Comparison of ENCODE assay signal across 15 cellular contexts in the genomic region with DNA sequence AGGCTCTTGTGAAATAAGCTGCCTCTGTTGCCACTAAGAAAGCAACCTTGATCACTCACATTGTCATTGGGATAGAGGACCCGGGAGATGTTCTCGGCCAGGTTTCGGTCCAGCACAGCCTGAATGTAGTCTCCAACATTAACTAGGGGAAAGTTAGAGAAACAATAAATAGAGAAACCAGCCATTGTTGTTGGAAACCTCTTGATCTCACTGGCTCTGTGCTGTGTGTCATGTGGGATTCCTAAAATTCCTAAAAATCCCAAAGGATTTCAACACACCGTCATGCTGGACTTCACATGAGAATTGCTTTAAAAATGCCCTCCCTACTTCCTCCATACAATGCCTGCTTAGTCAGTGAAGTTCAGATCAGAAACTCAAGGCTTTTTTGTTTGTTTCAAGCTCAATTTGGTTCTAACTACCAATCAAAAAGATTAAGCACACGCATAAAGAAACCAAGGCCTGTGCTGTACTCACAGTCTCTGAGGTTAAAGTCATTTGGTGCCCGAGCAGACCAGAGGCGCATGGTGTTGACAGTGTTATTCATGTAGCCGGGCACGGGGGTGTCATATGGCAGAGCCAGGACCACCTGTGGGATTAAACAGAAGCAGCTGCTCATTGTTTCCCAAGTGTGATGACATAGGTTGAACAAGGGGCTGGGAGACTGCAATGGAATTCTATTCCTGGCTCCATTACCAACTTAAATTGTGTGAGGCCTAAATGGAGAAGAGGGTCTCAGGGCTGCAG. TPM values are rescaled to one million over a fixed set of nuclear protein-coding genes. Genes with fewer than 3 reads are reported as not detected.
DNase-seq lines count a peak whose midpoint lies in the region; ATAC-seq and TF ChIP-seq lines count a peak whose summit lies in the region.
"Had no signal": no experiment of that assay in that cellular context is flagged by ENCODE, and none has a peak within 500 bp of the region (broad histone marks: within the 10 kb centered on the region; RNA-seq: fewer than 3 reads in every experiment).

No MANE protein-coding gene starts in this region.

- DNase-seq in DMS 273 (lab: John Stamatoyannopoulos, UW; ENCODE audit: unreplicated experiment) = peak; percentile 21
- DNase-seq in DMS 273 treated with DMSO at 0.1 percent for 48 hours (lab: John Stamatoyannopoulos, UW) = no peak
- peak; percentile 65 to 88 for DNase-seq in SJSA1 (ENCODE audit: low read depth in 1 of 2, low spot score in 2 of 2)
- peak; percentile 87 for DNase-seq in fibroblast of villous mesenchyme (ENCODE audit: low read depth)
- DNase-seq in smooth muscle cell (lab: John Stamatoyannopoulos, UW; ENCODE audit: unreplicated experiment) = no peak
- DNase-seq in caudate nucleus (lab: John Stamatoyannopoulos, UW) = no peak
- no peak for DNase-seq in activated effector memory CD4-positive, alpha-beta T cell treated with Interleukin-2 at 50 U/mL for 16 hours
- DNase-seq: activated CD4-positive, CD25-positive, alpha-beta regulatory T cell; activated naive CD8-positive, alpha-beta T cell treated with anti-CD3 and anti-CD28 coated beads, Interleukin-2, amount 10 ng/mL, durations not matched to agents 7 days and 5 days; H7; NCI-H774; sigmoid colon had no signal

- H3K9me3 ChIP-seq in SJSA1 (replicated peaks) = no peaks in the 10 kb centered on the region
- H3K9me3 ChIP-seq in smooth muscle cell (replicated peaks; ENCODE audit: low read depth) = no peaks in the 10 kb centered on the region
- H3K9me3 ChIP-seq: sigmoid colon had no signal

- no peaks in the 10 kb centered on the region for H3F3A ChIP-seq in smooth muscle cell (ENCODE audit: low read depth)

- H3K36me3 ChIP-seq in SJSA1 (peaks cover 4% of the 10 kb centered on the region), smooth muscle cell (ENCODE audit: low read depth) (no peaks in the 10 kb centered on the region)

- H3K27me3 ChIP-seq in SJSA1 (replicated peaks) (no peaks in the 10 kb centered on the region), smooth muscle cell (ENCODE audit: low read depth) (no peaks in the 10 kb centered on the region)
- H3K27me3 ChIP-seq: sigmoid colon had no signal

- H4K20me1 ChIP-seq in smooth muscle cell (ENCODE audit: low read depth) = no peaks in the 10 kb centered on the region

- no peak overlapping the region for H2AFZ ChIP-seq in smooth muscle cell (ENCODE audit: low read depth)

- peak overlapping the region; percentile 93 for H3K27ac ChIP-seq in SJSA1
- peak overlapping the region; percentile 40 for H3K27ac ChIP-seq in smooth muscle cell (ENCODE audit: low read depth)
- H3K27ac ChIP-seq in caudate nucleus (ENCODE audit: low read depth, low read length) = no peak overlapping the region
- H3K27ac ChIP-seq: 22Rv1, sigmoid colon had no signal

- H3K4me3 ChIP-seq in SJSA1 (no peak overlapping the region), fibroblast of villous mesenchyme (ENCODE audit: low read depth, low read length) (no peak overlapping the region), smooth muscle cell (no peak overlapping the region)
- H3K4me3 ChIP-seq: sigmoid colon had no signal

- H3K4me1 ChIP-seq in SJSA1 (replicated peaks) = peaks cover 18% of the 10 kb centered on the region
- H3K4me1 ChIP-seq in smooth muscle cell (ENCODE audit: low read depth) = peaks cover 5% of the 10 kb centered on the region
- H3K4me1 ChIP-seq: sigmoid colon had no signal

- no peak overlapping the region for H3K4me2 ChIP-seq in smooth muscle cell

- no peaks in the 10 kb centered on the region for H3K79me2 ChIP-seq in smooth muscle cell (ENCODE audit: low read depth)

- ATAC-seq in GM19328 (IDR thresholded peaks at IDR 0.05; ENCODE audit: unreplicated experiment) = no peak

- TF ChIP-seq CTCF in fibroblast of villous mesenchyme (IDR thresholded peaks at IDR 0.05; ENCODE audit: insufficient read depth, low read depth, low read length) = no peak
- TF ChIP-seq CTCF in smooth muscle cell (IDR thresholded peaks at IDR 0.05; ENCODE audit: borderline replicate concordance, insufficient read depth, poor library complexity, severe bottlenecking) = no peak

- H3K9ac ChIP-seq in smooth muscle cell (ENCODE audit: low read depth) = no peak overlapping the region

- 67% methylated on average over 9 of the region's 9 CpGs for WGBS in smooth muscle cell (ENCODE audit: low lambda C conversion rate)

RNA-seq across cellular contexts. Expression of a gene that starts 23.6 kb away (rescaled TPM):
- total RNA-seq in SJSA1 (2014; rRNA removed; shearing (Covaris generic)) = 32.5 TPM in 2 replicates
- total RNA-seq in fibroblast of villous mesenchyme (47.7 and 82.5 TPM in 2 replicates), smooth muscle cell (28.8 and 43.0 TPM in 2 replicates)
- 23.4 and 29.7 TPM in 2 replicates for polyA plus RNA-seq in smooth muscle cell

RNA-seq across cellular contexts. Expression of a gene that starts 48.8 kb away (rescaled TPM):
- total RNA-seq in SJSA1 (2014; rRNA removed; shearing (Covaris generic)) = not detected in 2 replicates
- total RNA-seq in fibroblast of villous mesenchyme (not detected in 2 replicates), smooth muscle cell (not detected in 2 replicates)
- 0.31 TPM in 1 of 2 replicates, not detected in the other for polyA plus RNA-seq in smooth muscle cell
- total RNA-seq: activated naive CD8-positive, alpha-beta T cell treated with anti-CD3 and anti-CD28 coated beads, Interleukin-2, amount 10 ng/mL, durations not matched to agents 7 days and 5 days; sigmoid colon; subcutaneous adipose tissue had no signal

Comparison
In these comparisons a context has a peak if more than half of its experiments do, and no peak if none do; other contexts are left out.
1. DNase-seq: peak in DMS 273 (single experiment), SJSA1 (2 of 2) and fibroblast of villous mesenchyme (single experiment); none in DMS 273 treated with DMSO at 0.1 percent for 48 hours (single experiment), smooth muscle cell (single experiment), caudate nucleus (0 of 61) and activated effector memory CD4-positive, alpha-beta T cell treated with Interleukin-2 at 50 U/mL for 16 hours (single experiment).